33 cellular contexts compared by ENCODE assay signal in genomic region chr3:75075158-75075557, GRCh38.
"Had no signal": no experiment of that assay in that cellular context is flagged by ENCODE, and none has a peak within 500 bp of the region (broad histone marks: within the 10 kb centered on the region; RNA-seq: fewer than 3 reads in every experiment).

No MANE protein-coding gene starts in this region.

- H3K4me3 ChIP-seq: adrenal gland, ascending aorta, body of pancreas, breast epithelium, cardiac muscle cell had no signal

- H3K27ac ChIP-seq: adrenal gland, ascending aorta, body of pancreas, brain microvascular endothelial cell, breast epithelium, cardiac muscle cell had no signal

- H3K27me3 ChIP-seq: adrenal gland, ascending aorta, body of pancreas, brain microvascular endothelial cell, breast epithelium, cardiac muscle cell had no signal

- H3K4me1 ChIP-seq: adrenal gland, ascending aorta, body of pancreas, breast epithelium had no signal

- FAIRE-seq: astrocyte, bronchial epithelial cell had no signal

- H3K36me3 ChIP-seq: adrenal gland, ascending aorta, brain microvascular endothelial cell, breast epithelium, cardiac muscle cell had no signal

- DNase-seq: activated effector memory CD4-positive, alpha-beta T cell treated with anti-CD3 and anti-CD28 coated beads, Interleukin-2, amount 50 U/mL, for 16 hours; activated effector memory CD4-positive, alpha-beta T cell treated with Interleukin-2 at 50 U/mL for 16 hours; activated gamma-delta T cell; activated gamma-delta T cell treated with Interleukin-2 at 50 U/mL for 16 hours; activated naive CD4-positive, alpha-beta T cell; activated naive CD4-positive, alpha-beta T cell treated with anti-CD3 and anti-CD28 coated beads for 36 hours; activated naive CD4-positive, alpha-beta T cell treated with anti-CD3 and anti-CD28 coated beads, Interleukin-2, amount 10 ng/mL, durations not matched to agents 7 days and 5 days; activated naive CD4-positive, alpha-beta T cell treated with anti-CD3 and anti-CD28 coated beads, Interleukin-2, amount 50 U/mL, for 16 hours; activated naive CD4-positive, alpha-beta T cell treated with Interleukin-2 at 50 U/mL for 16 hours; activated naive CD8-positive, alpha-beta T cell treated with anti-CD3 and anti-CD28 coated beads for 36 hours; activated naive CD8-positive, alpha-beta T cell treated with anti-CD3 and anti-CD28 coated beads, Interleukin-2, amount 10 ng/mL, durations not matched to agents 7 days and 5 days; activated naive CD8-positive, alpha-beta T cell treated with anti-CD3 and anti-CD28 coated beads, Interleukin-2, amount 50 U/mL, for 24 hours; activated T-cell treated with anti-CD3 and anti-CD28 coated beads, Interleukin-2, amount 50 U/mL, for 24 hours; activated T-cell treated with anti-CD3 and anti-CD28 coated beads, Interleukin-2, amount 50 U/mL, for 4 hours; activated T-cell treated with anti-CD3 and anti-CD28 coated beads, Interleukin-2, amount 50 U/mL, for 48 hours; activated T-cell treated with anti-CD3 and anti-CD28 coated beads, Interleukin-2, amount 50 U/mL, for 72 hours; adrenal gland; amniotic stem cell; amygdala; anterior cingulate cortex; aorta; body of pancreas; brain microvascular endothelial cell; caudate nucleus; central memory CD4-positive, alpha-beta T cell; cerebellar nuclear complex had no signal

- H3K9me3 ChIP-seq: adrenal gland, ascending aorta, body of pancreas had no signal

- ATAC-seq: activated naive CD4-positive, alpha-beta T cell treated with anti-CD3 and anti-CD28 coated beads, Interleukin-2, amount 50 U/mL, for 72 hours; activated naive CD8-positive, alpha-beta T cell treated with anti-CD3 and anti-CD28 coated beads, Interleukin-2, amount 50 U/mL, for 24 hours; activated T-cell treated with anti-CD3 and anti-CD28 coated beads, Interleukin-2, amount 50 U/mL, for 4 hours; activated T-cell treated with anti-CD3 and anti-CD28 coated beads, Interleukin-2, amount 50 U/mL, for 72 hours; activated T-helper 17 cell treated with anti-CD3 and anti-CD28 coated beads, Interleukin-2, amount 50 U/mL, for 72 hours; body of pancreas had no signal
